26 cellular contexts compared by ENCODE assay signal in genomic region chr5:141031006-141031405, GRCh38. TPM values are rescaled to one million over a fixed set of nuclear protein-coding genes. Genes with fewer than 3 reads are reported as not detected.
"Had no signal": no experiment of that assay in that cellular context is flagged by ENCODE, and none has a peak within 500 bp of the region (broad histone marks: within the 10 kb centered on the region; RNA-seq: fewer than 3 reads in every experiment).

No MANE protein-coding gene starts in this region.

- H3K4me1 ChIP-seq: stomach, suprapubic skin, thyroid gland, tibial artery, tibial nerve, transverse colon, upper lobe of left lung, upper lobe of right lung, uterus, vagina had no signal

- H3K4me3 ChIP-seq: stomach, suprapubic skin, thoracic aorta, thyroid gland, tibial artery, tibial nerve, transverse colon, upper lobe of left lung, upper lobe of right lung, uterus, vagina had no signal

- H3K27me3 ChIP-seq: stomach, suprapubic skin, thyroid gland, tibial artery, tibial nerve, transverse colon, upper lobe of left lung, upper lobe of right lung, uterus, vagina had no signal

- ATAC-seq: stimulated activated effector memory CD8-positive, alpha-beta T cell treated with anti-CD3 and anti-CD28 coated beads, Interleukin-12 subunit alpha, Interleukin-12 subunit beta, amount 100 ng/mL, for 72 hours; stimulated activated memory B cell treated with anti-CD40 and anti-IgM and Interleukin-4, amounts not matched to agents 10 μg/mL and 1 μg/mL and 100 μg/mL, for 72 hours; stimulated activated naive B cell treated with anti-CD40 and anti-IgM and Interleukin-4, amounts not matched to agents 10 μg/mL and 1 μg/mL and 100 μg/mL, for 72 hours; stimulated activated naive CD8-positive, alpha-beta T cell treated with anti-CD3 and anti-CD28 coated beads, Interleukin-15, amount 100 ng/mL, for 72 hours; stimulated activated naive CD8-positive, alpha-beta T cell treated with anti-CD3 and anti-CD28 coated beads, Interleukin-15, Interleukin-2, amounts not matched to agents 100 U/mL and 50 U/mL, for 24 hours; upper lobe of right lung had no signal

- H3K27ac ChIP-seq: stomach, suprapubic skin, thoracic aorta, thyroid gland, tibial artery, tibial nerve, transverse colon, upper lobe of left lung, upper lobe of right lung, uterus, vagina had no signal

- DNase-seq: stimulated activated CD4-positive, alpha-beta T cell treated with anti-CD3 and anti-CD28 coated beads, Interleukin-2, amount 100 ng/mL, for 48 hours; stimulated activated CD4-positive, alpha-beta T cell treated with anti-CD3 and anti-CD28 coated beads, Interleukin-4, amount 100 ng/mL, for 1 hour; stimulated activated CD4-positive, alpha-beta T cell treated with anti-CD3 and anti-CD28 coated beads, Interleukin-4, amount 100 ng/mL, for 24 hours; stimulated activated CD4-positive, alpha-beta T cell treated with anti-CD3 and anti-CD28 coated beads, Interleukin-4, amount 100 ng/mL, for 4 hours; stimulated activated CD8-positive, alpha-beta memory T cell treated with anti-CD3 and anti-CD28 coated beads, Interleukin-4, amount 100 ng/mL, for 48 hours; stimulated activated naive B cell treated with anti-CD40 and anti-IgM and Interleukin-4, amounts not matched to agents 10 μg/mL and 1 μg/mL and 100 μg/mL, for 72 hours; stimulated activated naive CD4-positive, alpha-beta T cell; stimulated activated naive CD4-positive, alpha-beta T cell treated with Interleukin-2 at 50 U/mL for 16 hours; stimulated activated naive CD8-positive, alpha-beta T cell treated with anti-CD3 and anti-CD28 coated beads, Interleukin-15, amount 100 ng/mL, for 72 hours; stimulated activated naive CD8-positive, alpha-beta T cell treated with anti-CD3 and anti-CD28 coated beads, Interleukin-15, Interleukin-2, amounts not matched to agents 100 U/mL and 50 U/mL, for 24 hours; stomach; substantia nigra; thyroid gland; tibial artery; transverse colon; trophoblast cell; upper lobe of right lung; uterus had no signal

- H3K36me3 ChIP-seq: stomach, suprapubic skin, thoracic aorta, thyroid gland, tibial artery, tibial nerve, transverse colon, upper lobe of left lung, upper lobe of right lung, uterus, vagina had no signal

- H3K9me3 ChIP-seq: stomach, suprapubic skin, thoracic aorta, thyroid gland, tibial artery, tibial nerve, transverse colon, upper lobe of left lung, upper lobe of right lung, uterus, vagina had no signal

RNA-seq across cellular contexts. Expression of gene PCDHB1, which starts 20.2 kb away (rescaled TPM):
- total RNA-seq: subcutaneous adipose tissue, suprapubic skin, thoracic aorta, transverse colon, vagina had no signal
